In the genomic region with DNA sequence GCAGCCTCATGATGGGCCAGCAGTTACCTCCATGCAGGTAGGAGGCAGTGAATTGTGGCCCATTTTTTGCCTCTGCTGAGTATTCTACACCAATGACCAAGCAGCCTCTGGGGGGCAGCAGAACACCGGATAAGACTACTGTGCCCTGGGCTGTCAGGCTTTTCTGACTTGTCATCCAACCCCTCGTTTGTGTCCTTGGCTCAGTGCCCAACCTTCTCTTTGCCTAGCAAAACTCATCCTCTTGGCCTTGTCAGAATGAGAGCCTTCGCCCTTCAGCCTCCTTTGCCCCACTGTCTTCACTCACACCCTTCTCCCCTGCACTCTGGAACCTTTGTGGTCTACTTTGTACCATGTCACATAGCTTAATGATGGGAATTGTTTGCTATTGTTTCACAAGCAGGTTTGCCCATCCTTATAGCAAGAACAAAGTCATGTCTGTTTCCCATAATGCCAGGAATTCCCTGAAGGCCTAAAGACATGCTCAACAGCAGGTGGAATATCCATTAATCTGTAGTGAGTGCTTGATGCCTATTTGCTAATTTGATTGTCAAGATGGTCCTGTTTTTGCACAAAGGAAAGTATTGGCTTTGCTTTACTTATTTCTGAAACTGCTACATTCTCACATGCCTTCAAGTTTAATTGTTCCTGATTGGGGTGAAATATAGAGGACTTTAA, we compare ENCODE assay signal across 8 cellular contexts.
A peak's percentile ranks its signal among the peaks of the same experiment; 100 is the strongest.
DNase-seq lines count a peak whose midpoint lies in the region; ATAC-seq, FAIRE-seq and TF ChIP-seq lines count a peak whose summit lies in the region.

No MANE protein-coding gene starts in this region.

- dilution Hi-C loops in mammary epithelial cell (cut with HindIII; ENCODE audit: low sequenced_read_pairs) (no loop called here), keratinocyte (cut with MboI; ENCODE audit: extremely low pct_ligation_motif_present, low sequenced_read_pairs) (no loop called here)

- H3K9me1 ChIP-seq in keratinocyte (ENCODE audit: control insufficient read depth, extremely low read depth, insufficient read depth, low read length) = no peaks in the 10 kb centered on the region

- 0 out of 2 replicates have a peak, but pooled peaks cover 4% of the 10 kb centered on the region for H3K4me1 Mint-ChIP-seq in WTC11

- H3K4me1 ChIP-seq in mammary epithelial cell (ENCODE audit: insufficient read depth, low read length) (no peaks in the 10 kb centered on the region), keratinocyte (ENCODE audit: control insufficient read depth, extremely low read depth, insufficient read depth, low read length) (no peaks in the 10 kb centered on the region)

- in situ Hi-C loops in ACHN (cut with HindIII; ENCODE audit: low pct_ligation_motif_present, low pct_unique_long_range_greater_than_20kb, low sequenced_read_pairs) (loop anchor here (25.0 kb wide), 1 partner anchor 553 kb away; a partner anchor contains a TSS), mammary epithelial cell (cut with MboI; ENCODE audit: low sequenced_read_pairs in 2 of 2) (loop anchor here (5.0 to 10.0 kb wide), 2 partner anchors 550 to 553 kb away; a partner anchor contains a TSS)

- peak; percentile 68 for TF ChIP-seq CTCF in WTC11 (IDR thresholded peaks at IDR 0.05)
- peak; percentile 75 to 78 for TF ChIP-seq CTCF in mammary epithelial cell (conservative IDR thresholded peaks at IDR 0.05 in 1 of 2, IDR thresholded peaks at IDR 0.05 in 1 of 2; ENCODE audit: extremely low read depth in 1 of 2, insufficient read depth in 1 of 2, low read depth in 1 of 2, low read length in 2 of 2)
- peak; percentile 76 to 96 (median 89) for TF ChIP-seq CTCF in keratinocyte (optimal IDR thresholded peaks at IDR 0.05 in 1 of 3, IDR thresholded peaks at IDR 0.05 in 1 of 3, conservative IDR thresholded peaks at IDR 0.05 in 1 of 3; ENCODE audit: extremely low read depth in 1 of 3, insufficient read depth in 2 of 3, low read length in 3 of 3)

- no peak overlapping the region for H3K27ac Mint-ChIP-seq in WTC11

- intact Hi-C loops in mammary epithelial cell (cut with micrococcal nuclease) = loop anchor here (1.0 to 10.0 kb wide), 8 partner anchors 63 to 1070 kb away; a partner anchor contains a TSS

- H3K4me3 ChIP-seq in mammary epithelial cell (replicated peaks in 1 of 3; ENCODE audit: insufficient read depth in 1 of 3, low read depth in 2 of 3, low read length in 3 of 3) = no peak overlapping the region
- no peak overlapping the region for H3K4me3 ChIP-seq in keratinocyte (ENCODE audit: control insufficient read depth in 2 of 3, extremely low read depth in 1 of 3, insufficient read depth in 2 of 3, low read depth in 1 of 3, low read length in 3 of 3)

- FAIRE-seq in keratinocyte (lab: Jason Lieb, UNC) = peak; percentile 81

- POLR2A ChIA-PET in WTC11 (lab: Charles Lee) = no interaction called here

- H2AFZ ChIP-seq in mammary epithelial cell (ENCODE audit: low read depth, low read length) (no peak overlapping the region), keratinocyte (ENCODE audit: control insufficient read depth, low read length) (no peak overlapping the region)

- H3K27ac ChIP-seq in mammary epithelial cell (ENCODE audit: insufficient read depth, low read depth, low read length) (no peak overlapping the region), keratinocyte (ENCODE audit: control insufficient read depth, insufficient read depth, low read length) (no peak overlapping the region)

- ATAC-seq in GM18868 (IDR thresholded peaks at IDR 0.05; ENCODE audit: unreplicated experiment) (peak; percentile 91), HG03196 (IDR thresholded peaks at IDR 0.05; ENCODE audit: unreplicated experiment) (peak; percentile 73), WTC11 (peak; percentile 98)

- H3K9me3 ChIP-seq in mammary epithelial cell (replicated peaks; ENCODE audit: insufficient read depth, low read length) (no peaks in the 10 kb centered on the region), keratinocyte (ENCODE audit: control insufficient read depth, low read depth, low read length) (no peaks in the 10 kb centered on the region)

- H3K9ac ChIP-seq in mammary epithelial cell (ENCODE audit: insufficient read depth, low read length) (no peak overlapping the region), keratinocyte (ENCODE audit: control insufficient read depth, extremely low read depth, insufficient read depth, low read length) (no peak overlapping the region)

- H3K36me3 Mint-ChIP-seq in WTC11 = no peaks in the 10 kb centered on the region

- H3K4me3 Mint-ChIP-seq in WTC11 = no peak overlapping the region

- CTCF ChIA-PET in WTC11 (lab: Charles Lee) (interaction anchor here (1.0 to 5.2 kb wide), 4 partner anchors 136 to 550 kb away, joined by 3 to 53 read pairs (median 4); a partner anchor contains a TSS), mammary epithelial cell (lab: Charles Lee; ENCODE audit: low non-redundant PET) (no interaction called here)

- H4K20me1 ChIP-seq in mammary epithelial cell (ENCODE audit: insufficient read depth, low read length) = no peaks in the 10 kb centered on the region
- H4K20me1 ChIP-seq in keratinocyte (ENCODE audit: control insufficient read depth, extremely low read depth, insufficient read depth, low read length) = no peaks in the 10 kb centered on the region

- no peaks in the 10 kb centered on the region; the same call in 1 of the 2 replicates for H3K27me3 Mint-ChIP-seq in WTC11 (ENCODE audit: low read depth)

- H3K4me2 ChIP-seq in mammary epithelial cell (ENCODE audit: insufficient read depth, low read depth, low read length) = no peak overlapping the region
- H3K4me2 ChIP-seq in keratinocyte (ENCODE audit: control insufficient read depth, extremely low read depth, insufficient read depth, low read depth, low read length) = no peak overlapping the region

- H3K79me2 ChIP-seq in mammary epithelial cell (ENCODE audit: insufficient read depth, low read length) = no peaks in the 10 kb centered on the region
- no peaks in the 10 kb centered on the region for H3K79me2 ChIP-seq in keratinocyte (ENCODE audit: control insufficient read depth, insufficient read depth, low read length)

- peaks cover 11% of the 10 kb centered on the region for H3K9me3 Mint-ChIP-seq in WTC11

- 32% methylated on average over 3 of the region's 3 CpGs for WGBS in mammary epithelial cell (ENCODE audit: low coverage, missing lambda C conversion rate)

- no TSS peak for BruUV-seq in mammary epithelial cell (replicated peaks; lab: Mats Ljungman, UMichigan)

- DNase-seq in ACHN (peak; percentile 89), NCI-H2196 treated with DMSO at 0.1 percent for 48 hours (lab: John Stamatoyannopoulos, UW; ENCODE audit: unreplicated experiment) (peak; percentile 85), WTC11 (ENCODE audit: low spot score) (peak; percentile 90), mammary epithelial cell (peak; percentile 62), keratinocyte (ENCODE audit: low read depth, low spot score) (peak; percentile 49)
- DNase-seq in stimulated activated CD4-positive, alpha-beta T cell treated with anti-CD3 and anti-CD28 coated beads, Interleukin-2, amount 100 ng/mL, for 24 hours = peak; percentile 77 to 82

- H3K36me3 ChIP-seq in mammary epithelial cell (ENCODE audit: insufficient read depth, low read length) (no peaks in the 10 kb centered on the region), keratinocyte (ENCODE audit: control insufficient read depth in 2 of 2, extremely low read depth in 1 of 2, insufficient read depth in 2 of 2, low read length in 2 of 2) (no peaks in the 10 kb centered on the region)

- no peaks in the 10 kb centered on the region for H3K27me3 ChIP-seq in mammary epithelial cell (ENCODE audit: insufficient read depth, low read length)
- no peaks in the 10 kb centered on the region for H3K27me3 ChIP-seq in keratinocyte (ENCODE audit: control insufficient read depth, extremely low read depth, insufficient read depth, low read length)

TF ChIP-seq in WTC11, 78 proteins besides CTCF, POLR2A, EP300 and RAD21:
- TF ChIP-seq ZBTB21 (CRISPR knock-in tag; IDR thresholded peaks at IDR 0.05; ENCODE audit: borderline replicate concordance) = no peak
- no peak for TF ChIP-seq NR2C2 (CRISPR knock-in tag; IDR thresholded peaks at IDR 0.05)
- TF ChIP-seq CBFB (CRISPR knock-in tag; IDR thresholded peaks at IDR 0.05; ENCODE audit: low read depth) = no peak
- no peak for TF ChIP-seq SMAD4 (CRISPR knock-in tag; IDR thresholded peaks at IDR 0.05)
- TF ChIP-seq, protein P1, sequence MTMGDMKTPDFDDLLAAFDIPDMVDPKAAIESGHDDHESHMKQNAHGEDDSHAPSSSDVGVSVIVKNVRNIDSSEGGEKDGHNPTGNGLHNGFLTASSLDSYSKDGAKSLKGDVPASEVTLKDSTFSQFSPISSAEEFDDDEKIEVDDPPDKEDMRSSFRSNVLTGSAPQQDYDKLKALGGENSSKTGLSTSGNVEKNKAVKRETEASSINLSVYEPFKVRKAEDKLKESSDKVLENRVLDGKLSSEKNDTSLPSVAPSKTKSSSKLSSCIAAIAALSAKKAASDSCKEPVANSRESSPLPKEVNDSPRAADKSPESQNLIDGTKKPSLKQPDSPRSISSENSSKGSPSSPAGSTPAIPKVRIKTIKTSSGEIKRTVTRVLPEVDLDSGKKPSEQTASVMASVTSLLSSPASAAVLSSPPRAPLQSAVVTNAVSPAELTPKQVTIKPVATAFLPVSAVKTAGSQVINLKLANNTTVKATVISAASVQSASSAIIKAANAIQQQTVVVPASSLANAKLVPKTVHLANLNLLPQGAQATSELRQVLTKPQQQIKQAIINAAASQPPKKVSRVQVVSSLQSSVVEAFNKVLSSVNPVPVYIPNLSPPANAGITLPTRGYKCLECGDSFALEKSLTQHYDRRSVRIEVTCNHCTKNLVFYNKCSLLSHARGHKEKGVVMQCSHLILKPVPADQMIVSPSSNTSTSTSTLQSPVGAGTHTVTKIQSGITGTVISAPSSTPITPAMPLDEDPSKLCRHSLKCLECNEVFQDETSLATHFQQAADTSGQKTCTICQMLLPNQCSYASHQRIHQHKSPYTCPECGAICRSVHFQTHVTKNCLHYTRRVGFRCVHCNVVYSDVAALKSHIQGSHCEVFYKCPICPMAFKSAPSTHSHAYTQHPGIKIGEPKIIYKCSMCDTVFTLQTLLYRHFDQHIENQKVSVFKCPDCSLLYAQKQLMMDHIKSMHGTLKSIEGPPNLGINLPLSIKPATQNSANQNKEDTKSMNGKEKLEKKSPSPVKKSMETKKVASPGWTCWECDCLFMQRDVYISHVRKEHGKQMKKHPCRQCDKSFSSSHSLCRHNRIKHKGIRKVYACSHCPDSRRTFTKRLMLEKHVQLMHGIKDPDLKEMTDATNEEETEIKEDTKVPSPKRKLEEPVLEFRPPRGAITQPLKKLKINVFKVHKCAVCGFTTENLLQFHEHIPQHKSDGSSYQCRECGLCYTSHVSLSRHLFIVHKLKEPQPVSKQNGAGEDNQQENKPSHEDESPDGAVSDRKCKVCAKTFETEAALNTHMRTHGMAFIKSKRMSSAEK (CRISPR knock-in tag; IDR thresholded peaks at IDR 0.05; ENCODE audit: borderline replicate concordance) = no peak
- no peak for TF ChIP-seq SMAD3 (CRISPR knock-in tag; IDR thresholded peaks at IDR 0.05; ENCODE audit: borderline replicate concordance)
